13 cellular contexts compared by ENCODE assay signal in genomic region chr17:76740329-76741118, GRCh38. TPM values are rescaled to one million over a fixed set of nuclear protein-coding genes. Genes with fewer than 3 reads are reported as not detected.
A peak's percentile ranks its signal among the peaks of the same experiment; 100 is the strongest.
DNase-seq lines count a peak whose midpoint lies in the region; ATAC-seq and TF ChIP-seq lines count a peak whose summit lies in the region.
"Had no signal": no experiment of that assay in that cellular context is flagged by ENCODE, and none has a peak within 500 bp of the region (broad histone marks: within the 10 kb centered on the region; RNA-seq: fewer than 3 reads in every experiment).

No MANE protein-coding gene starts in this region.

- H3K4me3 ChIP-seq in left ventricle myocardium inferior (peak overlapping the region; percentile 96), cardiac fibroblast (replicated peaks in 1 of 2; ENCODE audit: low read depth in 2 of 2, low read length in 2 of 2) (no peak overlapping the region)

- DNase-seq in left ventricle myocardium inferior (no peak), left cardiac atrium (no peak), cardiac fibroblast (ENCODE audit: low read depth in 2 of 2) (peak; percentile 54 to 75), myocyte (ENCODE audit: low read depth) (peak; percentile 51), SHP77 (lab: John Stamatoyannopoulos, UW) (no peak), HT-29 (ENCODE audit: low spot score) (no peak), NCI-H510A (lab: John Stamatoyannopoulos, UW) (no peak)
- no peak for DNase-seq in NK-92 treated with Interleukin-12 subunit alpha and Interleukin-12 subunit beta, amount 100 ng/mL, for 24 hours (lab: John Stamatoyannopoulos, UW)
- DNase-seq: activated CD8-positive, alpha-beta T cell treated with anti-CD3 and anti-CD28 coated beads, Interleukin-2, amount 10 ng/mL, durations not matched to agents 7 days and 5 days; activated naive CD4-positive, alpha-beta T cell treated with Interleukin-2 at 50 U/mL for 16 hours; naive B cell; NCI-H2227 treated with DMSO at 0.1 percent for 48 hours had no signal

- no peak for ATAC-seq in left cardiac atrium
- ATAC-seq: activated CD8-positive, alpha-beta T cell treated with anti-CD3 and anti-CD28 coated beads, Interleukin-2, amount 10 ng/mL, durations not matched to agents 7 days and 5 days had no signal

- no peaks in the 10 kb centered on the region for H3K9me3 ChIP-seq in left ventricle myocardium inferior (replicated peaks)

- TF ChIP-seq CTCF in left ventricle myocardium inferior (IDR thresholded peaks at IDR 0.05; ENCODE audit: borderline replicate concordance) (no peak), cardiac fibroblast (IDR thresholded peaks at IDR 0.05; ENCODE audit: low read depth, low read length) (no peak)

- H3K27me3 ChIP-seq in left ventricle myocardium inferior (ENCODE audit: low read depth) = no peaks in the 10 kb centered on the region

- H3K4me1 ChIP-seq in left ventricle myocardium inferior = peaks cover 85% of the 10 kb centered on the region

- H3K36me3 ChIP-seq in left ventricle myocardium inferior = peaks cover 48% of the 10 kb centered on the region

- H3K27ac ChIP-seq in left ventricle myocardium inferior (replicated peaks) = peak overlapping the region; percentile 100
- H3K27ac ChIP-seq: RWPE1 had no signal

- intact Hi-C loops in left ventricle myocardium inferior (cut with micrococcal nuclease) = no loop called here
- intact Hi-C loops in left cardiac atrium (cut with DNase I) = no loop called here

RNA-seq across cellular contexts. Expression of gene MFSD11, which starts 2.6 kb away (rescaled TPM):
- total RNA-seq in left ventricle myocardium inferior (21.4 TPM), left cardiac atrium (10 to 100 TPM; 23.0 to 28.0 TPM), myocyte (44.1 and 47.2 TPM in 2 replicates)
- 32.8 TPM for polyA plus RNA-seq in myocyte (2012)
- total RNA-seq in HT-29 (2014; rRNA removed; shearing (Covaris generic)) = 21.5 and 24.9 TPM in 2 replicates

RNA-seq across cellular contexts. Expression of gene SRSF2, which starts 3.4 kb away (rescaled TPM):
- 78.5 TPM for total RNA-seq in left ventricle myocardium inferior
- 100 to 1,000 TPM in 1 of 2 donors, 10 to 100 TPM in 1; 78.1 to 108 TPM for total RNA-seq in left cardiac atrium
- total RNA-seq in myocyte = 154 and 180 TPM in 2 replicates
- 124 TPM for polyA plus RNA-seq in myocyte (2012)
- total RNA-seq in HT-29 (2014; rRNA removed; shearing (Covaris generic)) = 1,245 and 1,410 TPM in 2 replicates

RNA-seq across cellular contexts. Expression of gene METTL23, which starts 13.9 kb away (rescaled TPM):
- total RNA-seq in left ventricle myocardium inferior = 21.0 TPM
- 10 to 100 TPM; 22.0 to 25.7 TPM for total RNA-seq in left cardiac atrium
- 34.8 and 35.8 TPM in 2 replicates for total RNA-seq in myocyte
- 40.8 TPM for polyA plus RNA-seq in myocyte (2012)
- total RNA-seq in HT-29 (2014; rRNA removed; shearing (Covaris generic)) = 52.1 and 52.8 TPM in 2 replicates

RNA-seq across cellular contexts. Expression of gene JMJD6, which starts 14.1 kb away (rescaled TPM):
- total RNA-seq in left ventricle myocardium inferior (65.2 TPM), left cardiac atrium (10 to 100 TPM; 44.9 to 55.3 TPM), myocyte (22.5 and 33.8 TPM in 2 replicates)
- polyA plus RNA-seq in myocyte (2012) = 31.8 TPM
- 28.0 and 34.0 TPM in 2 replicates for total RNA-seq in HT-29 (2014; rRNA removed; shearing (Covaris generic))

RNA-seq across cellular contexts. Expression of gene MXRA7, which starts 29.8 kb away (rescaled TPM):
- total RNA-seq in left ventricle myocardium inferior = 411 TPM
- total RNA-seq in left cardiac atrium = 100 to 1,000 TPM; 394 to 506 TPM
- 716 and 760 TPM in 2 replicates for total RNA-seq in myocyte
- polyA plus RNA-seq in myocyte (2012) = 625 TPM
- total RNA-seq in HT-29 (2014; rRNA removed; shearing (Covaris generic)) = 0.23 and 0.99 TPM in 2 replicates

Comparison
In these comparisons a context has a peak if more than half of its experiments do, and no peak if none do; other contexts are left out.
1. DNase-seq: peak in cardiac fibroblast (2 of 2) and myocyte (single experiment); none in left ventricle myocardium inferior (single experiment), left cardiac atrium (single experiment), SHP77 (0 of 2), NK-92 treated with Interleukin-12 subunit alpha and Interleukin-12 subunit beta, amount 100 ng/mL, for 24 hours (single experiment), HT-29 (single experiment) and NCI-H510A (single experiment).